8 cellular contexts compared by ENCODE assay signal in genomic region chr17:58417300-58418092, GRCh38.
A peak's percentile ranks its signal among the peaks of the same experiment; 100 is the strongest.
DNase-seq lines count a peak whose midpoint lies in the region; ATAC-seq and TF ChIP-seq lines count a peak whose summit lies in the region.

Gene RNF43, minus strand, starts transcription at chr17:58417534. Its CDS starts 1,957 bp downstream, at chr17:58415577.

- no peaks in the 10 kb centered on the region for H3K9me3 Mint-ChIP-seq in central memory CD8-positive, alpha-beta T cell

- peaks cover 4% of the 10 kb centered on the region for H3K36me3 Mint-ChIP-seq in central memory CD8-positive, alpha-beta T cell (ENCODE audit: insufficient read depth)

- ATAC-seq in GM18907 (IDR thresholded peaks at IDR 0.05; ENCODE audit: unreplicated experiment) (peak; percentile 91), HG03135 (IDR thresholded peaks at IDR 0.05; ENCODE audit: unreplicated experiment) (peak; percentile 97)
- ATAC-seq in central memory CD8-positive, alpha-beta T cell (replicated peaks; ENCODE audit: extremely low read depth, poor library complexity, severe bottlenecking) = peak; percentile 100

- peaks cover 15% of the 10 kb centered on the region for H3K4me1 Mint-ChIP-seq in central memory CD8-positive, alpha-beta T cell

- H3K4me3 ChIP-seq in AG09309 (ENCODE audit: control insufficient read depth, low read depth, low read length) (peak within 1 kb of the TSS; percentile 4; the same call in 1 of the 2 replicates), WI38 (ENCODE audit: low read depth, low read length) (peak within 1 kb of the TSS; percentile 39)

- H3K27ac Mint-ChIP-seq in central memory CD8-positive, alpha-beta T cell (ENCODE audit: low read depth) = peak within 1 kb of the TSS; percentile 3

- no peaks in the 10 kb centered on the region for H3K27me3 Mint-ChIP-seq in central memory CD8-positive, alpha-beta T cell

- peak; percentile 86 for TF ChIP-seq CTCF in AG09309 (IDR thresholded peaks at IDR 0.05; ENCODE audit: control insufficient read depth, insufficient read depth, low read depth, low read length, missing control alignments)
- peak; percentile 93 for TF ChIP-seq CTCF in WI38 (IDR thresholded peaks at IDR 0.05; ENCODE audit: low read depth, low read length)

- no peak within 1 kb of the TSS for H3K4me3 Mint-ChIP-seq in central memory CD8-positive, alpha-beta T cell

- DNase-seq in AG09309 (ENCODE audit: low read depth) (peak; percentile 38), NCI-H2171 (lab: John Stamatoyannopoulos, UW) (peak; percentile 99), inferior parietal cortex (ENCODE audit: extremely low spot score) (peak; percentile 69)
- peak; percentile 66 to 84 for DNase-seq in central memory CD8-positive, alpha-beta T cell (ENCODE audit: low spot score in 2 of 2)
- DNase-seq in stimulated activated CD4-positive, alpha-beta T cell treated with anti-CD3 and anti-CD28 coated beads, Interleukin-12 subunit alpha, Interleukin-12 subunit beta, amount 100 ng/mL, for 24 hours (ENCODE audit: low read depth in 2 of 2) = peak; percentile 59 to 82

Comparison
In these comparisons a context has a peak if more than half of its experiments do, and no peak if none do; other contexts are left out.
1. Peak in every context shown above with its lines: DNase-seq, ATAC-seq and H3K4me3 ChIP-seq.
2. DNase-seq: peak in every context shown above with its lines; median percentile 99 in NCI-H2171; 75 in central memory CD8-positive, alpha-beta T cell; 70 in stimulated activated CD4-positive, alpha-beta T cell treated with anti-CD3 and anti-CD28 coated beads, Interleukin-12 subunit alpha, Interleukin-12 subunit beta, amount 100 ng/mL, for 24 hours; 69 in inferior parietal cortex; 38 in AG09309.